19 cellular contexts compared by ENCODE assay signal in genomic region chr9:36664806-36665205, GRCh38.
DNase-seq lines count a peak whose midpoint lies in the region; FAIRE-seq and TF ChIP-seq lines count a peak whose summit lies in the region.
"Had no signal": no experiment of that assay in that cellular context is flagged by ENCODE, and none has a peak within 500 bp of the region (broad histone marks: within the 10 kb centered on the region; RNA-seq: fewer than 3 reads in every experiment).

No MANE protein-coding gene starts in this region.

- H2AFZ ChIP-seq in endothelial cell of umbilical vein (ENCODE audit: low read depth, low read length): no peak overlapping the region

- peaks cover 12% of the 10 kb centered on the region for H3K79me2 ChIP-seq in endothelial cell of umbilical vein (ENCODE audit: control insufficient read depth, insufficient read depth, low read length)

- peak overlapping the region; percentile 81 for H3K4me2 ChIP-seq in endothelial cell of umbilical vein (ENCODE audit: insufficient read depth, low read length)

- H3K4me1 ChIP-seq in cardiac muscle cell (ENCODE audit: low read depth): peaks cover 10% of the 10 kb centered on the region
- peaks cover 35% of the 10 kb centered on the region for H3K4me1 ChIP-seq in endothelial cell of umbilical vein (ENCODE audit: control insufficient read depth, extremely low read depth, insufficient read depth, low read length)
- H3K4me1 ChIP-seq: Peyer's patch had no signal

- no peak overlapping the region for H3K9ac ChIP-seq in SK-N-MC (ENCODE audit: insufficient read length)
- H3K9ac ChIP-seq in endothelial cell of umbilical vein (replicated peaks; ENCODE audit: extremely low read depth, insufficient read depth, low read length): peak overlapping the region; percentile 75

- POLR2A ChIA-PET in endothelial cell of umbilical vein (lab: Charles Lee): interaction anchor here (0.5 kb wide), 1 partner anchor 55 kb away, joined by 4 read pairs; no protein-coding TSS in a partner anchor

- H3K9me3 ChIP-seq in cardiac muscle cell (ENCODE audit: low read depth) (no peaks in the 10 kb centered on the region), SK-N-MC (ENCODE audit: low read depth, low read length) (no peaks in the 10 kb centered on the region), endothelial cell of umbilical vein (replicated peaks; ENCODE audit: control insufficient read depth, insufficient read depth, low read length) (no peaks in the 10 kb centered on the region)
- H3K9me3 ChIP-seq: Peyer's patch had no signal

- no peak for TF ChIP-seq CTCF in cardiac muscle cell (IDR thresholded peaks at IDR 0.05; ENCODE audit: low read depth, low read length)
- TF ChIP-seq CTCF in endothelial cell of umbilical vein (IDR thresholded peaks at IDR 0.05; ENCODE audit: extremely low read depth in 1 of 2, insufficient read depth in 1 of 2, low read depth in 1 of 2, low read length in 2 of 2): no peak

- CTCF ChIA-PET in endothelial cell of umbilical vein (lab: Charles Lee): interaction anchor here (4.2 kb wide), 1 partner anchor 64 kb away, joined by 40 read pairs; no protein-coding TSS in a partner anchor

- dilution Hi-C loops in endothelial cell of umbilical vein (cut with MboI; ENCODE audit: extremely low pct_ligation_motif_present, low sequenced_read_pairs): no loop called here

- no peaks in the 10 kb centered on the region for H3K9me1 ChIP-seq in endothelial cell of umbilical vein (replicated peaks; ENCODE audit: control insufficient read depth, extremely low read depth, insufficient read depth, low read length)

- DNase-seq in cardiac muscle cell (ENCODE audit: low read depth in 1 of 2, low spot score in 1 of 2) (no peak), cardiac septum (ENCODE audit: low spot score) (no peak), SK-N-MC (ENCODE audit: low read depth, low spot score) (no peak), endothelial cell of umbilical vein (ENCODE audit: low read depth, low spot score) (peak; percentile 8), pons (ENCODE audit: low spot score) (no peak), cerebellum (ENCODE audit: low spot score) (no peak), EL (no peak)
- DNase-seq: 8988T, Calu3, DMS79 treated with DMSO at 0.1 percent for 48 hours, KBM-7, MM.1S, NCI-H2029, NCI-H446 treated with DMSO at 0.1 percent for 48 hours, NCI-H526, NCI-H82, Peyer's patch, SIG-M5 had no signal

- no TSS peak for BruUV-seq in endothelial cell of umbilical vein (replicated peaks; lab: Mats Ljungman, UMichigan)

- H3K4me3 ChIP-seq in cardiac muscle cell (no peak overlapping the region), SK-N-MC (no peak overlapping the region), endothelial cell of umbilical vein (replicated peaks in 1 of 3; ENCODE audit: insufficient read depth in 1 of 3, low read depth in 1 of 3, low read length in 3 of 3) (no peak overlapping the region)
- H3K4me3 ChIP-seq: Peyer's patch had no signal

- H3K36me3 ChIP-seq in cardiac muscle cell (no peaks in the 10 kb centered on the region), SK-N-MC (ENCODE audit: insufficient read depth, low read length) (peaks cover 55% of the 10 kb centered on the region), endothelial cell of umbilical vein (ENCODE audit: control insufficient read depth in 2 of 2, extremely low read depth in 1 of 2, insufficient read depth in 2 of 2, low read length in 2 of 2) (peaks cover 0 to 8% of the 10 kb centered on the region in 2 experiments)
- H3K36me3 ChIP-seq: Peyer's patch had no signal

- H3K27ac ChIP-seq in cardiac muscle cell (peak overlapping the region; percentile 42), SK-N-MC (peak overlapping the region; percentile 21; the same call in 1 of the 2 replicates), endothelial cell of umbilical vein (ENCODE audit: insufficient read depth, low read depth, low read length) (peak overlapping the region; percentile 93)
- H3K27ac ChIP-seq: Peyer's patch had no signal

- no peaks in the 10 kb centered on the region for H3K27me3 ChIP-seq in cardiac muscle cell
- no peaks in the 10 kb centered on the region for H3K27me3 ChIP-seq in endothelial cell of umbilical vein (ENCODE audit: control insufficient read depth in 2 of 2, insufficient read depth in 2 of 2, low read length in 2 of 2)
- H3K27me3 ChIP-seq: Peyer's patch had no signal

- no peak for FAIRE-seq in endothelial cell of umbilical vein (lab: Jason Lieb, UNC)
- FAIRE-seq: GM12892 had no signal

- no peaks in the 10 kb centered on the region for H4K20me1 ChIP-seq in endothelial cell of umbilical vein (replicated peaks; ENCODE audit: control insufficient read depth, extremely low read depth, insufficient read depth, low read length)

- intact Hi-C loops in cardiac septum (cut with DNase I): no loop called here
- intact Hi-C loops in endothelial cell of umbilical vein (cut with micrococcal nuclease): loop anchor here (5.0 kb wide), 1 partner anchor 62 kb away; no protein-coding TSS in a partner anchor

- no peak for TF ChIP-seq POLR2A in endothelial cell of umbilical vein (IDR thresholded peaks at IDR 0.05; ENCODE audit: low read depth, low read length)

TF ChIP-seq in endothelial cell of umbilical vein, 7 proteins besides CTCF, POLR2A, EP300 and RAD21:
- TF ChIP-seq POLR2AphosphoS5 (IDR thresholded peaks at IDR 0.05; ENCODE audit: insufficient read depth, low read depth, low read length) (no peak), EZH2 (IDR thresholded peaks at IDR 0.05; ENCODE audit: borderline replicate concordance, low read depth, low read length, severe bottlenecking) (no peak), MYC (IDR thresholded peaks at IDR 0.05; ENCODE audit: low read depth, low read length) (no peak), FOS (IDR thresholded peaks at IDR 0.05; ENCODE audit: borderline replicate concordance, insufficient read depth, low read length) (no peak), GATA2 (IDR thresholded peaks at IDR 0.05; ENCODE audit: insufficient read depth, insufficient read length, low read depth, low read length) (no peak), JUN (IDR thresholded peaks at IDR 0.05; ENCODE audit: borderline replicate concordance, insufficient read depth, insufficient read length, low read depth) (no peak)
- TF ChIP-seq, protein P1, sequence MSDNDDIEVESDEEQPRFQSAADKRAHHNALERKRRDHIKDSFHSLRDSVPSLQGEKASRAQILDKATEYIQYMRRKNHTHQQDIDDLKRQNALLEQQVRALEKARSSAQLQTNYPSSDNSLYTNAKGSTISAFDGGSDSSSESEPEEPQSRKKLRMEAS (IDR thresholded peaks at IDR 0.05; ENCODE audit: insufficient read depth, insufficient read length): no peak

Comparison
In these comparisons a context has a peak if more than half of its experiments do, and no peak if none do; other contexts are left out.
1. H3K27ac ChIP-seq: peak in every context shown above with its lines; median percentile 93 in endothelial cell of umbilical vein; 42 in cardiac muscle cell; 21 in SK-N-MC.